In genomic region chr7:98879198-98879988, GRCh38 we compare ENCODE assay signal across 8 cellular contexts. TPM values are rescaled to one million over a fixed set of nuclear protein-coding genes. Genes with fewer than 3 reads are reported as not detected.
A peak's percentile ranks its signal among the peaks of the same experiment; 100 is the strongest.
DNase-seq lines count a peak whose midpoint lies in the region; ATAC-seq and TF ChIP-seq lines count a peak whose summit lies in the region.

No MANE protein-coding gene starts in this region.

- peak overlapping the region; percentile 98 for H3K27ac Mint-ChIP-seq in activated naive CD4-positive, alpha-beta T cell treated with anti-CD3 and anti-CD28 coated beads, Interleukin-2, amount 50 U/mL, for 72 hours

- H3K9me2 ChIP-seq in hepatocyte (replicated peaks; ENCODE audit: insufficient read depth): no peaks in the 10 kb centered on the region

- 10% methylated on average over 22 of the region's 29 CpGs for WGBS in hepatocyte (ENCODE audit: low lambda C conversion rate, missing lambda C conversion rate)
- 18% methylated on average over 27 of the region's 29 CpGs for WGBS in smooth muscle cell (ENCODE audit: low lambda C conversion rate)

- TF ChIP-seq CTCF in RWPE2 (IDR thresholded peaks at IDR 0.05; ENCODE audit: poor library complexity, severe bottlenecking) (peak; percentile 76), hepatocyte (IDR thresholded peaks at IDR 0.05; ENCODE audit: poor library complexity) (peak; percentile 22), smooth muscle cell (IDR thresholded peaks at IDR 0.05; ENCODE audit: borderline replicate concordance, insufficient read depth, poor library complexity, severe bottlenecking) (no peak)

- H3K9me3 Mint-ChIP-seq in activated naive CD4-positive, alpha-beta T cell treated with anti-CD3 and anti-CD28 coated beads, Interleukin-2, amount 50 U/mL, for 72 hours: no peaks in the 10 kb centered on the region

- H3K36me3 ChIP-seq in RWPE2 (ENCODE audit: low read depth) (peaks cover 41% of the 10 kb centered on the region), hepatocyte (replicated peaks; ENCODE audit: insufficient read depth, low read depth) (no peaks in the 10 kb centered on the region), smooth muscle cell (ENCODE audit: low read depth) (peaks cover 13% of the 10 kb centered on the region)

- H3K9me3 ChIP-seq in RWPE2 (ENCODE audit: severe bottlenecking) (no peaks in the 10 kb centered on the region), hepatocyte (ENCODE audit: low read depth) (no peaks in the 10 kb centered on the region), smooth muscle cell (replicated peaks; ENCODE audit: low read depth) (no peaks in the 10 kb centered on the region)

- H2AFZ ChIP-seq in hepatocyte: peak overlapping the region; percentile 85
- H2AFZ ChIP-seq in smooth muscle cell (ENCODE audit: low read depth): peak overlapping the region; percentile 90

- peaks cover 5 to 6% of the 10 kb centered on the region in 2 donors for H3K36me3 Mint-ChIP-seq in activated naive CD4-positive, alpha-beta T cell treated with anti-CD3 and anti-CD28 coated beads, Interleukin-2, amount 50 U/mL, for 72 hours

- H3K27ac ChIP-seq in RWPE2 (ENCODE audit: poor library complexity, severe bottlenecking) (peak overlapping the region; percentile 54), hepatocyte (peak overlapping the region; percentile 98), smooth muscle cell (ENCODE audit: low read depth) (peak overlapping the region; percentile 68)

- peak overlapping the region; percentile 98 for H3K9ac ChIP-seq in smooth muscle cell (ENCODE audit: low read depth)

- H3K27me3 ChIP-seq in RWPE2 (ENCODE audit: insufficient read depth, poor library complexity, severe bottlenecking): no peaks in the 10 kb centered on the region
- no peaks in the 10 kb centered on the region for H3K27me3 ChIP-seq in hepatocyte
- H3K27me3 ChIP-seq in smooth muscle cell (ENCODE audit: low read depth): no peaks in the 10 kb centered on the region

- H4K20me1 ChIP-seq in hepatocyte (ENCODE audit: insufficient read depth, poor library complexity, severe bottlenecking) (peaks cover 17% of the 10 kb centered on the region), smooth muscle cell (ENCODE audit: low read depth) (peaks cover 31% of the 10 kb centered on the region)

- ATAC-seq in GM19351 (IDR thresholded peaks at IDR 0.05; ENCODE audit: unreplicated experiment): peak; percentile 84
- peak; percentile 75 for ATAC-seq in HG03442 (IDR thresholded peaks at IDR 0.05; ENCODE audit: unreplicated experiment)
- ATAC-seq in RWPE2 (ENCODE audit: low read depth): peak; percentile 54
- ATAC-seq in activated naive CD4-positive, alpha-beta T cell treated with anti-CD3 and anti-CD28 coated beads, Interleukin-2, amount 50 U/mL, for 72 hours: peak; percentile 78 to 79

- DNase-seq in COR-L47 (lab: John Stamatoyannopoulos, UW): peak; percentile 58
- no peak for DNase-seq in RWPE2 (ENCODE audit: low spot score)
- peak; percentile 57 to 61 for DNase-seq in activated naive CD4-positive, alpha-beta T cell treated with anti-CD3 and anti-CD28 coated beads, Interleukin-2, amount 50 U/mL, for 72 hours (ENCODE audit: low spot score in 2 of 2)
- peak; percentile 77 for DNase-seq in hepatocyte (ENCODE audit: low spot score)
- no peak for DNase-seq in smooth muscle cell (lab: John Stamatoyannopoulos, UW; ENCODE audit: unreplicated experiment)
- no peak for DNase-seq in dedifferentiated amniotic fluid mesenchymal stem cell (ENCODE audit: extremely low spot score)

- H3K79me2 ChIP-seq in hepatocyte (peaks cover 54% of the 10 kb centered on the region), smooth muscle cell (ENCODE audit: low read depth) (peaks cover 53% of the 10 kb centered on the region)

- H3F3A ChIP-seq in smooth muscle cell (ENCODE audit: low read depth): no peaks in the 10 kb centered on the region

- H3K4me2 ChIP-seq in hepatocyte: peak overlapping the region; percentile 95
- H3K4me2 ChIP-seq in smooth muscle cell: peak overlapping the region; percentile 99

- H3K4me3 ChIP-seq in RWPE2 (ENCODE audit: severe bottlenecking): peak overlapping the region; percentile 99
- peak overlapping the region; percentile 94 for H3K4me3 ChIP-seq in hepatocyte
- H3K4me3 ChIP-seq in smooth muscle cell: peak overlapping the region; percentile 100

- no peaks in the 10 kb centered on the region for H3K4me1 ChIP-seq in RWPE2 (ENCODE audit: insufficient read depth, poor library complexity, severe bottlenecking)
- no peaks in the 10 kb centered on the region for H3K4me1 ChIP-seq in hepatocyte (ENCODE audit: insufficient read depth)
- H3K4me1 ChIP-seq in smooth muscle cell (ENCODE audit: low read depth): peaks cover 6% of the 10 kb centered on the region

RNA-seq across cellular contexts. Expression of gene TRRAP, which starts 1.1 kb away (rescaled TPM):
- 10 to 100 TPM; 49.8 to 58.3 TPM for total RNA-seq in activated naive CD4-positive, alpha-beta T cell treated with anti-CD3 and anti-CD28 coated beads, Interleukin-2, amount 50 U/mL, for 72 hours
- total RNA-seq in hepatocyte: 19.9 and 25.1 TPM in 2 replicates
- 6.1 and 6.6 TPM in 2 replicates for polyA plus RNA-seq in hepatocyte
- 15.0 and 24.8 TPM in 2 replicates for total RNA-seq in smooth muscle cell
- polyA plus RNA-seq in smooth muscle cell: 3.9 and 6.4 TPM in 2 replicates

RNA-seq across cellular contexts. Expression of gene TMEM130, which starts 9.6 kb away (rescaled TPM):
- not detected for total RNA-seq in activated naive CD4-positive, alpha-beta T cell treated with anti-CD3 and anti-CD28 coated beads, Interleukin-2, amount 50 U/mL, for 72 hours
- total RNA-seq in hepatocyte: 0.90 and 1.4 TPM in 2 replicates
- 0.33 and 3.3 TPM in 2 replicates for polyA plus RNA-seq in hepatocyte
- total RNA-seq in smooth muscle cell: 0.09 and 0.22 TPM in 2 replicates
- polyA plus RNA-seq in smooth muscle cell: 0.83 TPM in 1 of 2 replicates, not detected in the other

Comparison
In these comparisons a context has a peak if more than half of its experiments do, and no peak if none do; other contexts are left out.
1. DNase-seq: peak in COR-L47 (single experiment), activated naive CD4-positive, alpha-beta T cell treated with anti-CD3 and anti-CD28 coated beads, Interleukin-2, amount 50 U/mL, for 72 hours (2 of 2) and hepatocyte (single experiment); none in RWPE2 (single experiment), smooth muscle cell (single experiment) and dedifferentiated amniotic fluid mesenchymal stem cell (single experiment).
2. Peak in every context shown above with its lines, with median percentiles within 50 percentile points of each other: ATAC-seq, H3K27ac ChIP-seq and H3K4me3 ChIP-seq.